Comparison of ENCODE assay signal across 1 cellular context in the genomic region with DNA sequence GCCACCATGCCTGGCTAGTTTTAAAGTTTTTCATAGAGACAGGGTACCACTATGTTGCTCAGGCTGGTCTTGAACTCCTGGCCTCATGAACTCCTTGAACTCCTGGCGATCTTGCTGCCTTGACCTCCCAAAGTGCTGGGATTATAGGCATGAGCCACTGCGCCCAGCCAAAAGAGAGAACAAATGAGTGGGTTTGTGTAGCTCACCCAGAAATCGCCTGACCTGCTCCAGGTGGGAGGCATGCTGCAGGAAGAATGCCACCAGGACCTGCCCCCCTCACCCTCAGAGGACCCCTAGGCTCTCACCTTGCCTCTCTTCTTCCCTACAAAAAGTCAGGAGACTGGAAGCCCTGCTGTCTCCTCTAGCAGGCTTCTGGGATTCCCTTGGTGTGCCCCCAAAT.
TF ChIP-seq lines count a peak whose summit lies in the region.

No MANE protein-coding gene starts in this region.

TF ChIP-seq in IMR-90, 13 proteins besides CTCF, POLR2A, EP300 and RAD21 (continued from another document):
- TF ChIP-seq, protein P1, sequence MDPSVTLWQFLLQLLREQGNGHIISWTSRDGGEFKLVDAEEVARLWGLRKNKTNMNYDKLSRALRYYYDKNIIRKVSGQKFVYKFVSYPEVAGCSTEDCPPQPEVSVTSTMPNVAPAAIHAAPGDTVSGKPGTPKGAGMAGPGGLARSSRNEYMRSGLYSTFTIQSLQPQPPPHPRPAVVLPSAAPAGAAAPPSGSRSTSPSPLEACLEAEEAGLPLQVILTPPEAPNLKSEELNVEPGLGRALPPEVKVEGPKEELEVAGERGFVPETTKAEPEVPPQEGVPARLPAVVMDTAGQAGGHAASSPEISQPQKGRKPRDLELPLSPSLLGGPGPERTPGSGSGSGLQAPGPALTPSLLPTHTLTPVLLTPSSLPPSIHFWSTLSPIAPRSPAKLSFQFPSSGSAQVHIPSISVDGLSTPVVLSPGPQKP (IDR thresholded peaks at IDR 0.05; ENCODE audit: borderline replicate concordance, low read depth, low read length), result no peak
- TF ChIP-seq CHD1 (IDR thresholded peaks at IDR 0.05; ENCODE audit: low read depth, low read length) (no peak), RCOR1 (IDR thresholded peaks at IDR 0.05; ENCODE audit: insufficient replicate concordance, low read length) (no peak), RFX5 (IDR thresholded peaks at IDR 0.05; ENCODE audit: low read depth, low read length) (no peak)
TF ChIP-seq in IMR-90: peak in this region for 0.
